ENCODE assay signal across 16 cellular contexts in the genomic region with DNA sequence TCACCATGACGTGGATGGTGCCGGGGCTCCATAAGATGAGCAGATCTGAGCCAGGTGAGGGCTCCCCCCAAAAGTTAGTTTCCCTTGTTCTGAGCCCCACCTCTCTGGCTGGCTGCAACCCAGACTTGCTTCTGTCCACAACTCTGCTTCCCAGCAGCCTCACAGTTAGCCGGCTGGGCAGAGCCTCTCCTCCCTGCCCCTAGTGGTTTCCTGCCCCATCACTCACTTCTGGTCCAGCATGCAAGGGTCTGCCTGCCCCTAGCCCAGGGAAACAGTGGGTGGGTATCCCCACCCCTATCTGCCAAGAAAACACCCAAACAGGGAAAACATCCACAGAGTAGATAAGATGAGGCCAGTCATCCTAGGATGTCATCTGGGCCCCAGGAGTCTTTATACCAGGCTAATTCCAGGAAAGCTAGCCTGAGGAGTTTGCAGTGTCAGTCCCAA.
DNase-seq lines count a peak whose midpoint lies in the region; ATAC-seq and TF ChIP-seq lines count a peak whose summit lies in the region.
"Had no signal": no experiment of that assay in that cellular context is flagged by ENCODE, and none has a peak within 500 bp of the region (broad histone marks: within the 10 kb centered on the region; RNA-seq: fewer than 3 reads in every experiment).

No MANE protein-coding gene starts in this region.

- H3K9ac ChIP-seq in SK-N-SH: no peak overlapping the region

- TF ChIP-seq CTCF in SK-N-SH (IDR thresholded peaks at IDR 0.05): no peak

- H3K27ac ChIP-seq in SK-N-SH (ENCODE audit: low read depth in 2 of 2, low read length in 1 of 2): peak overlapping the region in 1 of 2 experiments; percentile 28; a peak in 2 of 4 replicates
- H3K27ac ChIP-seq in aorta (ENCODE audit: low read depth in 1 of 2, low read length in 2 of 2): no peak overlapping the region
- H3K27ac ChIP-seq: 22Rv1, Peyer's patch had no signal

- no peak for TF ChIP-seq EP300 in SK-N-SH (IDR thresholded peaks at IDR 0.05; ENCODE audit: borderline replicate concordance in 1 of 2, low read depth in 1 of 2, low read length in 1 of 2)

- H3K27me3 ChIP-seq in SK-N-SH (ENCODE audit: insufficient read depth) (no peaks in the 10 kb centered on the region), aorta (ENCODE audit: control insufficient read depth in 1 of 2, insufficient read depth in 2 of 2, low read length in 1 of 2) (no peaks in the 10 kb centered on the region)
- H3K27me3 ChIP-seq: Peyer's patch had no signal

- H3K4me2 ChIP-seq in SK-N-SH: no peak overlapping the region

- no peaks in the 10 kb centered on the region for H3K79me2 ChIP-seq in SK-N-SH (ENCODE audit: insufficient read depth)

- no peak for TF ChIP-seq RAD21 in SK-N-SH (IDR thresholded peaks at IDR 0.05; ENCODE audit: low read length)

- no peak for ATAC-seq in SK-N-SH treated with all-trans-retinoic acid at 6 μM for 48 hours
- peak; percentile 66 for ATAC-seq in Right ventricle myocardium superior (ENCODE audit: poor library complexity)
- ATAC-seq in aorta (ENCODE audit: low FRiP score): peak; percentile 6
- ATAC-seq in GM21367 (IDR thresholded peaks at IDR 0.05; ENCODE audit: unreplicated experiment): no peak

- H4K20me1 ChIP-seq in SK-N-SH (ENCODE audit: insufficient read depth): no peaks in the 10 kb centered on the region

- peaks cover 0 to 16% of the 10 kb centered on the region in 2 experiments; a peak in 1 of 4 replicates for H3K4me1 ChIP-seq in SK-N-SH (ENCODE audit: control insufficient read depth in 1 of 2, insufficient read depth in 2 of 2, low read depth in 1 of 2, low read length in 1 of 2)
- H3K4me1 ChIP-seq in aorta (ENCODE audit: control insufficient read depth in 1 of 2, insufficient read depth in 2 of 2, low read length in 2 of 2): no peaks in the 10 kb centered on the region
- H3K4me1 ChIP-seq: Peyer's patch had no signal

- peak; percentile 42 for DNase-seq in SK-N-SH
- DNase-seq in Right ventricle myocardium superior: no peak
- peak; percentile 59 for DNase-seq in iPS-NIHi7 (ENCODE audit: extremely low spot score)
- no peak for DNase-seq in aorta
- DNase-seq in central memory CD4-positive, alpha-beta T cell: no peak
- DNase-seq in NCI-H1930 (lab: John Stamatoyannopoulos, UW): no peak
- DNase-seq: C1 segment of cervical spinal cord, EL, NCI-H1048, NCI-H446 treated with DMSO at 0.1 percent for 48 hours, NCI-H774, SIG-M5 had no signal

- CTCF ChIA-PET in SK-N-SH (lab: Yijun Ruan, JAX): interaction anchor here (0.7 to 1.3 kb wide), 2 partner anchors 30 to 324 kb away, joined by 3 to 5 read pairs; no protein-coding TSS in a partner anchor

- H3F3A ChIP-seq in SK-N-SH (replicated peaks; ENCODE audit: insufficient read depth): no peaks in the 10 kb centered on the region

- no peak overlapping the region for H2AFZ ChIP-seq in SK-N-SH (ENCODE audit: low read depth)

- no peaks in the 10 kb centered on the region for H3K9me2 ChIP-seq in SK-N-SH

- H3K9me3 ChIP-seq in SK-N-SH: no peaks in the 10 kb centered on the region
- H3K9me3 ChIP-seq in aorta (ENCODE audit: control insufficient read depth, low read length): peaks cover 3% of the 10 kb centered on the region
- H3K9me3 ChIP-seq: Peyer's patch had no signal

- intact Hi-C loops in Right ventricle myocardium superior (cut with DNase I): no loop called here
- intact Hi-C loops in aorta (cut with DNase I): no loop called here

- no peaks in the 10 kb centered on the region for H3K36me3 ChIP-seq in SK-N-SH (replicated peaks in 1 of 2; ENCODE audit: control insufficient read depth in 1 of 2, insufficient read depth in 2 of 2, low read length in 1 of 2)
- no peaks in the 10 kb centered on the region for H3K36me3 ChIP-seq in aorta (ENCODE audit: control insufficient read depth in 1 of 2, insufficient read depth in 2 of 2, low read length in 1 of 2)
- H3K36me3 ChIP-seq: Peyer's patch had no signal

- POLR2A ChIA-PET in SK-N-SH (lab: Yijun Ruan, JAX): no interaction called here

- no peak overlapping the region for H3K4me3 ChIP-seq in SK-N-SH (ENCODE audit: low read depth in 2 of 2, low read length in 1 of 2)
- no peak overlapping the region for H3K4me3 ChIP-seq in aorta (ENCODE audit: low read length in 2 of 2)
- H3K4me3 ChIP-seq: Peyer's patch had no signal

- WGBS in SK-N-SH (ENCODE audit: low lambda C conversion rate): 59% methylated on average over 2 of the region's 3 CpGs
- WGBS in aorta, 2 donors: 32 to 42% methylated on average over 3 of the region's 3 CpGs

TF ChIP-seq in SK-N-SH, 30 proteins besides CTCF, POLR2A, EP300 and RAD21 (continues in another document):
- TF ChIP-seq SMC3 (IDR thresholded peaks at IDR 0.05; ENCODE audit: low read depth, low read length) (no peak), MXI1 (IDR thresholded peaks at IDR 0.05; ENCODE audit: low read depth, low read length) (no peak), EZH2phosphoT487 (IDR thresholded peaks at IDR 0.05; ENCODE audit: borderline replicate concordance, low read depth) (no peak), TCF12 (IDR thresholded peaks at IDR 0.05) (no peak), TEAD4 (IDR thresholded peaks at IDR 0.05; ENCODE audit: borderline replicate concordance, insufficient read depth) (no peak)
- TF ChIP-seq, protein P1, sequence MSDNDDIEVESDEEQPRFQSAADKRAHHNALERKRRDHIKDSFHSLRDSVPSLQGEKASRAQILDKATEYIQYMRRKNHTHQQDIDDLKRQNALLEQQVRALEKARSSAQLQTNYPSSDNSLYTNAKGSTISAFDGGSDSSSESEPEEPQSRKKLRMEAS (IDR thresholded peaks at IDR 0.05; ENCODE audit: low read depth): no peak
- TF ChIP-seq, protein P2, sequence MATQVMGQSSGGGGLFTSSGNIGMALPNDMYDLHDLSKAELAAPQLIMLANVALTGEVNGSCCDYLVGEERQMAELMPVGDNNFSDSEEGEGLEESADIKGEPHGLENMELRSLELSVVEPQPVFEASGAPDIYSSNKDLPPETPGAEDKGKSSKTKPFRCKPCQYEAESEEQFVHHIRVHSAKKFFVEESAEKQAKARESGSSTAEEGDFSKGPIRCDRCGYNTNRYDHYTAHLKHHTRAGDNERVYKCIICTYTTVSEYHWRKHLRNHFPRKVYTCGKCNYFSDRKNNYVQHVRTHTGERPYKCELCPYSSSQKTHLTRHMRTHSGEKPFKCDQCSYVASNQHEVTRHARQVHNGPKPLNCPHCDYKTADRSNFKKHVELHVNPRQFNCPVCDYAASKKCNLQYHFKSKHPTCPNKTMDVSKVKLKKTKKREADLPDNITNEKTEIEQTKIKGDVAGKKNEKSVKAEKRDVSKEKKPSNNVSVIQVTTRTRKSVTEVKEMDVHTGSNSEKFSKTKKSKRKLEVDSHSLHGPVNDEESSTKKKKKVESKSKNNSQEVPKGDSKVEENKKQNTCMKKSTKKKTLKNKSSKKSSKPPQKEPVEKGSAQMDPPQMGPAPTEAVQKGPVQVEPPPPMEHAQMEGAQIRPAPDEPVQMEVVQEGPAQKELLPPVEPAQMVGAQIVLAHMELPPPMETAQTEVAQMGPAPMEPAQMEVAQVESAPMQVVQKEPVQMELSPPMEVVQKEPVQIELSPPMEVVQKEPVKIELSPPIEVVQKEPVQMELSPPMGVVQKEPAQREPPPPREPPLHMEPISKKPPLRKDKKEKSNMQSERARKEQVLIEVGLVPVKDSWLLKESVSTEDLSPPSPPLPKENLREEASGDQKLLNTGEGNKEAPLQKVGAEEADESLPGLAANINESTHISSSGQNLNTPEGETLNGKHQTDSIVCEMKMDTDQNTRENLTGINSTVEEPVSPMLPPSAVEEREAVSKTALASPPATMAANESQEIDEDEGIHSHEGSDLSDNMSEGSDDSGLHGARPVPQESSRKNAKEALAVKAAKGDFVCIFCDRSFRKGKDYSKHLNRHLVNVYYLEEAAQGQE (IDR thresholded peaks at IDR 0.05; ENCODE audit: low read depth, low read length): no peak

TF ChIP-seq in SK-N-SH treated with all-trans-retinoic acid at 6 μM for 48 hours, 23 proteins besides CTCF, POLR2A, EP300 and RAD21 (continues in another document):
- TF ChIP-seq, protein P3, sequence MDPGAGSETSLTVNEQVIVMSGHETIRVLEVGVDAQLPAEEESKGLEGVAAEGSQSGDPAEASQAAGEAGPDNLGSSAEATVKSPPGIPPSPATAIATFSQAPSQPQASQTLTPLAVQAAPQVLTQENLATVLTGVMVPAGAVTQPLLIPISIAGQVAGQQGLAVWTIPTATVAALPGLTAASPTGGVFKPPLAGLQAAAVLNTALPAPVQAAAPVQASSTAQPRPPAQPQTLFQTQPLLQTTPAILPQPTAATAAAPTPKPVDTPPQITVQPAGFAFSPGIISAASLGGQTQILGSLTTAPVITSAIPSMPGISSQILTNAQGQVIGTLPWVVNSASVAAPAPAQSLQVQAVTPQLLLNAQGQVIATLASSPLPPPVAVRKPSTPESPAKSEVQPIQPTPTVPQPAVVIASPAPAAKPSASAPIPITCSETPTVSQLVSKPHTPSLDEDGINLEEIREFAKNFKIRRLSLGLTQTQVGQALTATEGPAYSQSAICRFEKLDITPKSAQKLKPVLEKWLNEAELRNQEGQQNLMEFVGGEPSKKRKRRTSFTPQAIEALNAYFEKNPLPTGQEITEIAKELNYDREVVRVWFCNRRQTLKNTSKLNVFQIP (CRISPR knock-in tag; IDR thresholded peaks at IDR 0.05; ENCODE audit: borderline replicate concordance, low read depth): no peak
- TF ChIP-seq TCF4 (CRISPR knock-in tag; IDR thresholded peaks at IDR 0.05; ENCODE audit: borderline replicate concordance): no peak
- no peak for TF ChIP-seq CSDC2 (CRISPR knock-in tag; IDR thresholded peaks at IDR 0.05)
- TF ChIP-seq ISL1 (CRISPR knock-in tag; IDR thresholded peaks at IDR 0.05): no peak
- no peak for TF ChIP-seq PPARA (CRISPR knock-in tag; IDR thresholded peaks at IDR 0.05; ENCODE audit: borderline replicate concordance)
- no peak for TF ChIP-seq SNAI2 (CRISPR knock-in tag; IDR thresholded peaks at IDR 0.05)
- TF ChIP-seq, protein P4, sequence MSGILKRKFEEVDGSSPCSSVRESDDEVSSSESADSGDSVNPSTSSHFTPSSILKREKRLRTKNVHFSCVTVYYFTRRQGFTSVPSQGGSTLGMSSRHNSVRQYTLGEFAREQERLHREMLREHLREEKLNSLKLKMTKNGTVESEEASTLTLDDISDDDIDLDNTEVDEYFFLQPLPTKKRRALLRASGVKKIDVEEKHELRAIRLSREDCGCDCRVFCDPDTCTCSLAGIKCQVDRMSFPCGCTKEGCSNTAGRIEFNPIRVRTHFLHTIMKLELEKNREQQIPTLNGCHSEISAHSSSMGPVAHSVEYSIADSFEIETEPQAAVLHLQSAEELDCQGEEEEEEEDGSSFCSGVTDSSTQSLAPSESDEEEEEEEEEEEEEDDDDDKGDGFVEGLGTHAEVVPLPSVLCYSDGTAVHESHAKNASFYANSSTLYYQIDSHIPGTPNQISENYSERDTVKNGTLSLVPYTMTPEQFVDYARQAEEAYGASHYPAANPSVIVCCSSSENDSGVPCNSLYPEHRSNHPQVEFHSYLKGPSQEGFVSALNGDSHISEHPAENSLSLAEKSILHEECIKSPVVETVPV (CRISPR knock-in tag; IDR thresholded peaks at IDR 0.05): no peak
- no peak for TF ChIP-seq RARB (CRISPR knock-in tag; IDR thresholded peaks at IDR 0.05)
- TF ChIP-seq ZNF8 (CRISPR knock-in tag; IDR thresholded peaks at IDR 0.05): no peak
- no peak for TF ChIP-seq ZNF70 (CRISPR knock-in tag; IDR thresholded peaks at IDR 0.05)
- TF ChIP-seq GLIS3 (CRISPR knock-in tag; IDR thresholded peaks at IDR 0.05): no peak
- TF ChIP-seq ESRRG (CRISPR knock-in tag; IDR thresholded peaks at IDR 0.05): no peak

Comparison
In these comparisons a context has a peak if more than half of its experiments do, and no peak if none do; other contexts are left out.
1. DNase-seq: peak in SK-N-SH (single experiment) and iPS-NIHi7 (single experiment); none in Right ventricle myocardium superior (single experiment), aorta (0 of 2), central memory CD4-positive, alpha-beta T cell (single experiment) and NCI-H1930 (0 of 2).
2. ATAC-seq: peak in Right ventricle myocardium superior (single experiment) and aorta (single experiment); none in SK-N-SH treated with all-trans-retinoic acid at 6 μM for 48 hours (single experiment) and GM21367 (single experiment).